11 cellular contexts compared by ENCODE assay signal in genomic region chr1:19435851-19436465, GRCh38. TPM values are rescaled to one million over a fixed set of nuclear protein-coding genes. Genes with fewer than 3 reads are reported as not detected.
DNase-seq lines count a peak whose midpoint lies in the region; ATAC-seq and TF ChIP-seq lines count a peak whose summit lies in the region.
"Had no signal": no experiment of that assay in that cellular context is flagged by ENCODE, and none has a peak within 500 bp of the region (broad histone marks: within the 10 kb centered on the region; RNA-seq: fewer than 3 reads in every experiment).

No MANE protein-coding gene starts in this region.

- H3K9me3 Mint-ChIP-seq in osteocyte (ENCODE audit: unreplicated experiment), result no peaks in the 10 kb centered on the region

- DNase-seq in AG09309 (ENCODE audit: low read depth) (peak; percentile 48), RPMI7951 (ENCODE audit: low read depth) (peak; percentile 85), dermis microvascular lymphatic vessel endothelial cell (ENCODE audit: low read depth in 2 of 2) (peak; percentile 81), osteocyte (ENCODE audit: extremely low spot score, unreplicated experiment) (no peak)
- DNase-seq: NK-92 treated with Interleukin-12 subunit alpha and Interleukin-12 subunit beta, amount 100 ng/mL, for 24 hours had no signal

- TF ChIP-seq CTCF in AG09309 (IDR thresholded peaks at IDR 0.05; ENCODE audit: control insufficient read depth, insufficient read depth, low read depth, low read length, missing control alignments) (no peak), osteocyte (IDR thresholded peaks at IDR 0.05) (no peak)

- H3K4me1 Mint-ChIP-seq in osteocyte (ENCODE audit: unreplicated experiment), result peaks cover 86% of the 10 kb centered on the region

- no peak for ATAC-seq in GM19452 (IDR thresholded peaks at IDR 0.05; ENCODE audit: unreplicated experiment)
- ATAC-seq in HG02885 (IDR thresholded peaks at IDR 0.05; ENCODE audit: poor library complexity, unreplicated experiment), result no peak
- no peak for ATAC-seq in GM18502 (IDR thresholded peaks at IDR 0.05; ENCODE audit: poor library complexity, unreplicated experiment)
- no peak for ATAC-seq in HG02938 (IDR thresholded peaks at IDR 0.05; ENCODE audit: unreplicated experiment)

- H3K4me3 Mint-ChIP-seq in osteocyte (ENCODE audit: unreplicated experiment), result no peak overlapping the region

- no peak overlapping the region for H3K4me3 ChIP-seq in AG09309 (ENCODE audit: control insufficient read depth, low read depth, low read length)
- H3K4me3 ChIP-seq: cardiac muscle cell had no signal

- peak overlapping the region; percentile 99 for H3K27ac Mint-ChIP-seq in osteocyte (ENCODE audit: unreplicated experiment)
- H3K27ac Mint-ChIP-seq: progenitor cell of endocrine pancreas had no signal

- no peaks in the 10 kb centered on the region for H3K27me3 Mint-ChIP-seq in osteocyte (ENCODE audit: unreplicated experiment)
- H3K27me3 Mint-ChIP-seq: progenitor cell of endocrine pancreas had no signal

- H3K36me3 Mint-ChIP-seq in osteocyte (ENCODE audit: unreplicated experiment), result peaks cover 15% of the 10 kb centered on the region

RNA-seq across cellular contexts. Expression of gene CAPZB, which starts 49.4 kb away (rescaled TPM):
- total RNA-seq in RPMI7951 (2014; rRNA removed; shearing (Covaris generic)), result 324 and 335 TPM in 2 replicates
- total RNA-seq in dermis microvascular lymphatic vessel endothelial cell (119 and 202 TPM in 2 replicates), osteocyte (403 and 412 TPM in 2 replicates)
